In the genomic region with DNA sequence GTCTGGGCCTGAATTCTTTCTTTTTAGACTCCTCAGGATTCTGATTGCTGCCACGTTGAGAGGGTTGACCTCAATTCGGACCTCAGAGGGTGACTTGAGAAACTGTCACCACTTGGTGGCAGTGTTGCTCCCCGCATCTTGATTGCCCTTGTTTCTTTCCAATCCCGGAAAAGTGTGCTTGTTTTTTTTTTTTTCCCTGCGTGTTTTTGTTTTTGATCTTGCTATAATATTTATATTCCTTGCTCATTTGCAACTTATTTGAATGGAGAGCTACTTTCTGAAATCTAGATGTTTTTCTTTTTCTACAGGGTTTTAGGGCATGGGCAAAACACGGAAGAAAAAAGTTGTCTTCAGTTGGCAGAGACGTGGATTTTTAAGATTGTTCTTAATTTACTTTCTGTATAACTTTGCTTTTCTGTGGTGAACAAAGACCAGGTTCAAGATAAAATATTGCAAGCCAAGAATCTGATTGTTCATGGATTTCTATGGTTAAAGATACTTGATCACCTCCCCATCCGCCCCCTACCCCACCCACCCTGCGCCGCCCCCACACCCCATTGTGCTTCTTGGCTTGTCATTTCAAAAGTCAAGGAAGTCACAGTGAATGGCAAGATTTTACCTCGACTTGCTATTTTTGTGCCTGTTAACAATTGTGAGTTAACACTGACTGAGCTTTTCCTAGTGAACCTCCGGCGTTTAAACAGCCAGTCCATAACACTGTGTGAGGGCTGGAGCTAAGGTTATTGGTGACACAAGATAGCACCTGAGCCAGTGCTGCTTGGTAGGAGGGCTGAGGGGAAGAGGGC, we compare ENCODE assay signal across 8 cellular contexts.
DNase-seq lines count a peak whose midpoint lies in the region; ATAC-seq and TF ChIP-seq lines count a peak whose summit lies in the region.

No MANE protein-coding gene starts in this region.

- H3K27ac Mint-ChIP-seq in activated CD8-positive, alpha-beta T cell treated with anti-CD3 and anti-CD28 coated beads, Interleukin-2, amount 10 ng/mL, durations not matched to agents 7 days and 5 days, result peak overlapping the region; percentile 58
- peak overlapping the region; percentile 72 for H3K27ac Mint-ChIP-seq in mesothelial cell of epicardium

- peaks cover 29% of the 10 kb centered on the region for H3K36me3 Mint-ChIP-seq in activated CD8-positive, alpha-beta T cell treated with anti-CD3 and anti-CD28 coated beads, Interleukin-2, amount 10 ng/mL, durations not matched to agents 7 days and 5 days (ENCODE audit: low read depth)
- H3K36me3 Mint-ChIP-seq in mesothelial cell of epicardium, result peaks cover 7% of the 10 kb centered on the region

- CTCF ChIA-PET in activated CD8-positive, alpha-beta T cell treated with anti-CD3 and anti-CD28 coated beads, Interleukin-2, amount 10 ng/mL, durations not matched to agents 7 days and 5 days (lab: Charles Lee), result interaction anchor here (0.7 to 2.8 kb wide), 17 partner anchors 11 to 798 kb away, joined by 3 to 16 read pairs (median 4); no protein-coding TSS in a partner anchor

- POLR2A ChIA-PET in activated CD8-positive, alpha-beta T cell treated with anti-CD3 and anti-CD28 coated beads, Interleukin-2, amount 10 ng/mL, durations not matched to agents 7 days and 5 days (lab: Charles Lee), result no interaction called here

- TF ChIP-seq CTCF in mesothelial cell of epicardium (IDR thresholded peaks at IDR 0.05; ENCODE audit: unreplicated experiment), result peak; percentile 82

- H3K27me3 Mint-ChIP-seq in activated CD8-positive, alpha-beta T cell treated with anti-CD3 and anti-CD28 coated beads, Interleukin-2, amount 10 ng/mL, durations not matched to agents 7 days and 5 days (ENCODE audit: low read depth), result no peaks in the 10 kb centered on the region
- no peaks in the 10 kb centered on the region for H3K27me3 Mint-ChIP-seq in mesothelial cell of epicardium (ENCODE audit: low read depth)

- peak overlapping the region; percentile 61 for H3K4me3 Mint-ChIP-seq in activated CD8-positive, alpha-beta T cell treated with anti-CD3 and anti-CD28 coated beads, Interleukin-2, amount 10 ng/mL, durations not matched to agents 7 days and 5 days
- peak overlapping the region; percentile 64 for H3K4me3 Mint-ChIP-seq in mesothelial cell of epicardium

- no peaks in the 10 kb centered on the region for H3K9me3 Mint-ChIP-seq in activated CD8-positive, alpha-beta T cell treated with anti-CD3 and anti-CD28 coated beads, Interleukin-2, amount 10 ng/mL, durations not matched to agents 7 days and 5 days (ENCODE audit: insufficient read depth)
- H3K9me3 Mint-ChIP-seq in mesothelial cell of epicardium, result no peaks in the 10 kb centered on the region

- peak; percentile 62 for ATAC-seq in HG02610 (IDR thresholded peaks at IDR 0.05; ENCODE audit: unreplicated experiment)
- ATAC-seq in activated CD8-positive, alpha-beta T cell treated with anti-CD3 and anti-CD28 coated beads, Interleukin-2, amount 10 ng/mL, durations not matched to agents 7 days and 5 days, result peak; percentile 69

- peak; percentile 70 for DNase-seq in D341Med (ENCODE audit: low spot score)
- DNase-seq in NCI-H748 (lab: John Stamatoyannopoulos, UW; ENCODE audit: unreplicated experiment), result peak; percentile 49
- DNase-seq in activated CD8-positive, alpha-beta T cell treated with anti-CD3 and anti-CD28 coated beads, Interleukin-2, amount 10 ng/mL, durations not matched to agents 7 days and 5 days, result peak; percentile 75
- DNase-seq in effector CD8-positive, alpha-beta T cell (lab: John Stamatoyannopoulos, UW), result peak; percentile 48
- peak; percentile 41 to 69 for DNase-seq in mesothelial cell of epicardium (ENCODE audit: low spot score in 2 of 2, unreplicated experiment in 2 of 2)
- peak; percentile 25 to 40 for DNase-seq in stimulated activated CD8-positive, alpha-beta memory T cell treated with anti-CD3 and anti-CD28 coated beads, Interleukin-15, amount 100 ng/mL, for 48 hours (ENCODE audit: low read depth in 2 of 2)
- DNase-seq in cortex of kidney (lab: John Stamatoyannopoulos, UW), result no peak

- peaks cover 15% of the 10 kb centered on the region for H3K4me1 Mint-ChIP-seq in activated CD8-positive, alpha-beta T cell treated with anti-CD3 and anti-CD28 coated beads, Interleukin-2, amount 10 ng/mL, durations not matched to agents 7 days and 5 days (ENCODE audit: low read depth)
- H3K4me1 Mint-ChIP-seq in mesothelial cell of epicardium, result peaks cover 24% of the 10 kb centered on the region
